Comparison of ENCODE assay signal across 19 cellular contexts in the genomic region with DNA sequence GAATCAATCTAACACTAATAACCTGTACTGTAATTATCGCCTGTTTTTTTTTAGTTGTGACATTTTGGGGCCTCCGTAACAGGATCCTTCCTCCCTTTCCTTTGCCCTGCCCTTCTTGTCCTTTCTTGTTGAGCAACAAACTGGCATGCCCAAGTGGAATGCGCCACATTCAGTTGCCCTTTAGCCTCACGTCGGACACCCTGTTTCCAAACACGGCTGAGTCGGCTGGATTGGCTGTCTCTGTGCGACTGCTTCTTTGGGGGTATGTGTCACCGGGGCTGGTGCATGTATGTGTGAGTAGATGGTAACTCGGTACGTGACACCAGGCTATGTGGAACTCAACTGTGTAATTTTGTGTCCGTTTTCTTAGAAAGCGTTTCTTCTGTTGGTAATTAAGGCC. TPM values are rescaled to one million over a fixed set of nuclear protein-coding genes. Genes with fewer than 3 reads are reported as not detected.
DNase-seq lines count a peak whose midpoint lies in the region; ATAC-seq and TF ChIP-seq lines count a peak whose summit lies in the region.
"Had no signal": no experiment of that assay in that cellular context is flagged by ENCODE, and none has a peak within 500 bp of the region (broad histone marks: within the 10 kb centered on the region; RNA-seq: fewer than 3 reads in every experiment).

No MANE protein-coding gene starts in this region.

- H3K9me3 ChIP-seq in skeletal muscle tissue (ENCODE audit: control insufficient read depth in 3 of 3, low read length in 3 of 3): no peaks in the 10 kb centered on the region
- H3K9me3 ChIP-seq: breast epithelium, MG63 had no signal

- H3K4me3 ChIP-seq in skeletal muscle tissue (ENCODE audit: low read length in 3 of 3): peak overlapping the region; percentile 40 to 61 (median 42)
- H3K4me3 ChIP-seq: breast epithelium, MG63 had no signal

- intact Hi-C loops in dendritic cell treated with granulocyte-macrophage colony-stimulating factor and Interleukin-4, amounts not matched to agents 40 ng/mL and 50 ng/mL, for 4 days (cut with micrococcal nuclease): loop anchor here (2.0 to 10.0 kb wide), 2 partner anchors 78 to 330 kb away; no protein-coding TSS in a partner anchor

- no peak for TF ChIP-seq CTCF in HFFc6 (IDR thresholded peaks at IDR 0.05)

- no peak for DNase-seq in HFFc6
- peak; percentile 75 for DNase-seq in left lobe of liver (ENCODE audit: low spot score)
- no peak for DNase-seq in DMS 273 treated with DMSO at 0.1 percent for 48 hours (lab: John Stamatoyannopoulos, UW)
- DNase-seq in cerebellum (ENCODE audit: low spot score): no peak
- DNase-seq: activated CD8-positive, alpha-beta memory T cell treated with anti-CD3 and anti-CD28 coated beads, Interleukin-2, amount 50 U/mL, for 4 hours; HCEC 1CT; MG63; NCI-H1417 treated with DMSO at 0.1 percent for 48 hours; NCI-H2107; NCI-H510A treated with DMSO at 0.1 percent for 48 hours; stimulated activated CD8-positive, alpha-beta memory T cell treated with anti-CD3 and anti-CD28 coated beads, Interleukin-4, amount 100 ng/mL, for 48 hours; T-helper 17 cell had no signal

- H3K36me3 ChIP-seq in skeletal muscle tissue (ENCODE audit: control insufficient read depth in 3 of 3, insufficient read depth in 3 of 3, low read length in 3 of 3): no peaks in the 10 kb centered on the region
- H3K36me3 ChIP-seq: breast epithelium, MG63 had no signal

- H3K27ac ChIP-seq in skeletal muscle tissue (ENCODE audit: low read depth, low read length): peak overlapping the region; percentile 79
- H3K27ac ChIP-seq: VCaP had no signal

- peaks cover 53% of the 10 kb centered on the region for H3K4me1 Mint-ChIP-seq in HFFc6 (ENCODE audit: low read depth)
- H3K4me1 Mint-ChIP-seq in dendritic cell treated with granulocyte-macrophage colony-stimulating factor and Interleukin-4, amounts not matched to agents 40 ng/mL and 50 ng/mL, for 4 days (ENCODE audit: low read depth): peaks cover 73% of the 10 kb centered on the region

- H3K27me3 Mint-ChIP-seq in HFFc6 (ENCODE audit: insufficient read depth): peaks cover 2% of the 10 kb centered on the region; the same call in 1 of the 2 replicates
- H3K27me3 Mint-ChIP-seq in dendritic cell treated with granulocyte-macrophage colony-stimulating factor and Interleukin-4, amounts not matched to agents 40 ng/mL and 50 ng/mL, for 4 days: no peaks in the 10 kb centered on the region
- H3K27me3 Mint-ChIP-seq: CD4-positive, alpha-beta T cell; T-helper 17 cell had no signal

- peak overlapping the region; percentile 58 for H3K27ac Mint-ChIP-seq in HFFc6
- peak overlapping the region; percentile 89 for H3K27ac Mint-ChIP-seq in dendritic cell treated with granulocyte-macrophage colony-stimulating factor and Interleukin-4, amounts not matched to agents 40 ng/mL and 50 ng/mL, for 4 days
- H3K27ac Mint-ChIP-seq: CD4-positive, alpha-beta T cell had no signal

- no peaks in the 10 kb centered on the region for H3K9me3 Mint-ChIP-seq in HFFc6
- no peaks in the 10 kb centered on the region for H3K9me3 Mint-ChIP-seq in dendritic cell treated with granulocyte-macrophage colony-stimulating factor and Interleukin-4, amounts not matched to agents 40 ng/mL and 50 ng/mL, for 4 days
- H3K9me3 Mint-ChIP-seq: CD4-positive, alpha-beta T cell had no signal

- H3K4me1 ChIP-seq in skeletal muscle tissue (ENCODE audit: control insufficient read depth in 3 of 3, insufficient read depth in 3 of 3, low read length in 3 of 3): peaks cover 54 to 63% (median 62%) of the 10 kb centered on the region in 3 donors

- ATAC-seq in left lobe of liver: peak; percentile 74
- ATAC-seq in GM19397 (IDR thresholded peaks at IDR 0.05; ENCODE audit: unreplicated experiment): no peak
- ATAC-seq: Panc1, T-helper 17 cell had no signal

- H3K9ac ChIP-seq in skeletal muscle tissue (ENCODE audit: low read depth in 1 of 3, low read length in 3 of 3): peak overlapping the region; percentile 35 to 76 (median 74)

- peaks cover 5% of the 10 kb centered on the region; the same call in 1 of the 2 replicates for H3K36me3 Mint-ChIP-seq in HFFc6 (ENCODE audit: low read depth)
- no peaks in the 10 kb centered on the region for H3K36me3 Mint-ChIP-seq in dendritic cell treated with granulocyte-macrophage colony-stimulating factor and Interleukin-4, amounts not matched to agents 40 ng/mL and 50 ng/mL, for 4 days (ENCODE audit: low read depth)

- H3K4me3 Mint-ChIP-seq in HFFc6: no peak overlapping the region
- H3K4me3 Mint-ChIP-seq in dendritic cell treated with granulocyte-macrophage colony-stimulating factor and Interleukin-4, amounts not matched to agents 40 ng/mL and 50 ng/mL, for 4 days: peak overlapping the region; percentile 65
- H3K4me3 Mint-ChIP-seq: CD4-positive, alpha-beta T cell; T-helper 17 cell had no signal

- no peaks in the 10 kb centered on the region for H3K27me3 ChIP-seq in skeletal muscle tissue (ENCODE audit: control insufficient read depth in 3 of 3, insufficient read depth in 3 of 3, low read length in 3 of 3)
- H3K27me3 ChIP-seq: breast epithelium, MG63 had no signal

RNA-seq across cellular contexts. Expression of a gene that starts 24.1 kb away (rescaled TPM):
- total RNA-seq in HFFc6 (2021; fragmentation: NEBNext Ultra II Directional; extraction: Animal tissue kit (Norgen Biotek cat#: 25700)): 10 to 100 TPM; 50.6 to 54.3 (median 52.3) TPM
- total RNA-seq in left lobe of liver (11.2 TPM), skeletal muscle tissue (57.9 TPM), cerebellum (53.9 TPM)
